Comparison of ENCODE assay signal across 12 cellular contexts in genomic region chr5:133969654-133970324, GRCh38.
DNase-seq lines count a peak whose midpoint lies in the region; ATAC-seq lines count a peak whose summit lies in the region.
"Had no signal": no experiment of that assay in that cellular context is flagged by ENCODE, and none has a peak within 500 bp of the region (broad histone marks: within the 10 kb centered on the region; RNA-seq: fewer than 3 reads in every experiment).

No MANE protein-coding gene starts in this region.

- H3K27me3 Mint-ChIP-seq in activated T-cell treated with anti-CD3 and anti-CD28 coated beads, Interleukin-2, amount 50 U/mL, for 24 hours = no peaks in the 10 kb centered on the region

- DNase-seq in activated T-cell treated with anti-CD3 and anti-CD28 coated beads, Interleukin-2, amount 50 U/mL, for 24 hours = no peak
- no peak for DNase-seq in activated T-cell treated with anti-CD3 and anti-CD28 coated beads, Interleukin-2, amount 50 U/mL, for 1 hour
- no peak for DNase-seq in SK-N-MC (ENCODE audit: low read depth, low spot score)
- peak; percentile 68 for DNase-seq in glomerular visceral epithelial cell (ENCODE audit: extremely low spot score)
- peak in 5 of 49 donors; percentile 14 to 55 (median 26) for DNase-seq in substantia nigra (lab: John Stamatoyannopoulos, UW)
- DNase-seq in HAP-1 (ENCODE audit: low spot score in 2 of 2) = no peak
- DNase-seq in NCI-H774 (lab: John Stamatoyannopoulos, UW) = no peak
- DNase-seq: BE2C, cerebellar nuclear complex, NCI-H510A treated with DMSO at 0.1 percent for 48 hours had no signal

- H3K27me3 ChIP-seq in HAP-1 (ENCODE audit: low read depth) = no peaks in the 10 kb centered on the region
- H3K27me3 ChIP-seq: BE2C, neutrophil had no signal

- no peaks in the 10 kb centered on the region for H3K9me3 Mint-ChIP-seq in activated T-cell treated with anti-CD3 and anti-CD28 coated beads, Interleukin-2, amount 50 U/mL, for 24 hours

- in situ Hi-C loops in HAP-1 (cut with MboI; ENCODE audit: low sequenced_read_pairs) = no loop called here

- no peak for ATAC-seq in HG03521 (IDR thresholded peaks at IDR 0.05; ENCODE audit: unreplicated experiment)

- H3K4me3 ChIP-seq in SK-N-MC = no peak overlapping the region
- H3K4me3 ChIP-seq in HAP-1 = no peak overlapping the region

- peaks cover 11% of the 10 kb centered on the region for H3K4me1 ChIP-seq in HAP-1

- peaks cover 51% of the 10 kb centered on the region for H3K4me1 Mint-ChIP-seq in activated T-cell treated with anti-CD3 and anti-CD28 coated beads, Interleukin-2, amount 50 U/mL, for 24 hours (ENCODE audit: low read depth)

- peak overlapping the region; percentile 41 for H3K9ac ChIP-seq in SK-N-MC (ENCODE audit: insufficient read length)

- H3K9me3 ChIP-seq in SK-N-MC (ENCODE audit: low read depth, low read length) (no peaks in the 10 kb centered on the region), HAP-1 (no peaks in the 10 kb centered on the region)
- H3K9me3 ChIP-seq: BE2C, neutrophil had no signal

- peaks cover 29% of the 10 kb centered on the region for H3K36me3 ChIP-seq in SK-N-MC (ENCODE audit: insufficient read depth, low read length)
- peaks cover 34% of the 10 kb centered on the region for H3K36me3 ChIP-seq in HAP-1 (replicated peaks)

- H3K27ac Mint-ChIP-seq in activated T-cell treated with anti-CD3 and anti-CD28 coated beads, Interleukin-2, amount 50 U/mL, for 24 hours = peak overlapping the region; percentile 97

- H3K4me3 Mint-ChIP-seq in activated T-cell treated with anti-CD3 and anti-CD28 coated beads, Interleukin-2, amount 50 U/mL, for 24 hours = peak overlapping the region; percentile 99

- H3K27ac ChIP-seq in SK-N-MC = peak overlapping the region; percentile 62; the same call in 1 of the 2 replicates
- peak overlapping the region; percentile 49 for H3K27ac ChIP-seq in substantia nigra (ENCODE audit: low read depth, low read length, poor library complexity, severe bottlenecking)

- H3K36me3 Mint-ChIP-seq in activated T-cell treated with anti-CD3 and anti-CD28 coated beads, Interleukin-2, amount 50 U/mL, for 24 hours (ENCODE audit: low read depth) = peaks cover 74% of the 10 kb centered on the region
